ENCODE assay signal across 8 cellular contexts in the genomic region with DNA sequence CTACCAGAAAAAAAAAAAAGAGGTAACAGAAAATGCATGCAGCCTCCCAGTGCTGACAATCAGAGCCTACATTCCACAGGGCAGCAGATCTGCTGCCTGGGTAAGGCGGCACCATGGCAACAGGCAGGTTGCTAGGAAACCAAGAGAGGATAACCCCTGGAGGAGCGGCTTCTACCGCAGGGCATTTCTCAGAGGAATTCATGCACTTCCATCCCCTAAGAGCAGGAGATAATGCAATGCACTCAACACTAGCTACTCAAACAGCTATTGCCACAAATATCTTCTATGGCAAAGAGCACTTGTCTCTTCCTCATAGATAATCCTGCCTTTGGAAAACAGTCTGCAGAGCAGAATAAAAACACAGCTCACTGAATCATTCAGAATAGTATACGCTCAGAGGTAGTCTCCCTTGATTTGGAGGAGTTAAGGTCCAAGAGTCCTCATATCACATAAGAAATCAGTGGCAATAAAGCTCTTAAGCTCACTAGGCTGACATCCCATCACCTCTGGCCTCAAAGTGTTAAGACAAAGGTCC. TPM values are rescaled to one million over a fixed set of nuclear protein-coding genes. Genes with fewer than 3 reads are reported as not detected.
A peak's percentile ranks its signal among the peaks of the same experiment; 100 is the strongest.
DNase-seq lines count a peak whose midpoint lies in the region; ATAC-seq lines count a peak whose summit lies in the region.

No MANE protein-coding gene starts in this region.

- no peak overlapping the region for H3K4me3 Mint-ChIP-seq in activated CD4-positive, alpha-beta memory T cell treated with anti-CD3 and anti-CD28 coated beads for 36 hours

- no peak overlapping the region for H3K27ac Mint-ChIP-seq in activated CD4-positive, alpha-beta memory T cell treated with anti-CD3 and anti-CD28 coated beads for 36 hours

- H3K9me3 Mint-ChIP-seq in activated CD4-positive, alpha-beta memory T cell treated with anti-CD3 and anti-CD28 coated beads for 36 hours: no peaks in the 10 kb centered on the region

- H3K27me3 Mint-ChIP-seq in activated CD4-positive, alpha-beta memory T cell treated with anti-CD3 and anti-CD28 coated beads for 36 hours: no peaks in the 10 kb centered on the region

- POLR2A ChIA-PET in activated CD4-positive, alpha-beta memory T cell treated with anti-CD3 and anti-CD28 coated beads for 36 hours (lab: Charles Lee): no interaction called here

- no peaks in the 10 kb centered on the region for H3K36me3 Mint-ChIP-seq in activated CD4-positive, alpha-beta memory T cell treated with anti-CD3 and anti-CD28 coated beads for 36 hours

- no peak for ATAC-seq in HG02678 (IDR thresholded peaks at IDR 0.05; ENCODE audit: unreplicated experiment)
- ATAC-seq in activated CD4-positive, CD25-positive, alpha-beta regulatory T cell treated with anti-CD3 and anti-CD28 coated beads, Interleukin-2, amount 50 U/mL, for 24 hours: no peak

- intact Hi-C loops in activated CD4-positive, alpha-beta memory T cell treated with anti-CD3 and anti-CD28 coated beads for 36 hours (cut with micrococcal nuclease): no loop called here

- DNase-seq in ELF-1 (ENCODE audit: low read depth, low spot score) (peak; percentile 97), NCI-H2196 (lab: John Stamatoyannopoulos, UW; ENCODE audit: unreplicated experiment) (peak; percentile 53), brain pericyte (ENCODE audit: low read depth, low spot score) (peak; percentile 70), iPS-NIHi7 (ENCODE audit: extremely low spot score) (peak; percentile 94), stromal cell of bone marrow (ENCODE audit: low read depth) (peak; percentile 88)
- DNase-seq in activated CD4-positive, alpha-beta memory T cell treated with anti-CD3 and anti-CD28 coated beads for 36 hours: no peak

- CTCF ChIA-PET in activated CD4-positive, alpha-beta memory T cell treated with anti-CD3 and anti-CD28 coated beads for 36 hours (lab: Charles Lee): interaction anchor here (1.5 to 2.6 kb wide), 3 partner anchors 27 to 208 kb away, joined by 4 to 7 read pairs (median 7); no protein-coding TSS in a partner anchor

- H3K4me1 Mint-ChIP-seq in activated CD4-positive, alpha-beta memory T cell treated with anti-CD3 and anti-CD28 coated beads for 36 hours (ENCODE audit: low read depth): peaks cover 73% of the 10 kb centered on the region

RNA-seq across cellular contexts. Expression of a gene that starts 10.8 kb away (rescaled TPM):
- total RNA-seq in activated CD4-positive, alpha-beta memory T cell treated with anti-CD3 and anti-CD28 coated beads for 36 hours: 100 to 1,000 TPM; 137 to 144 TPM
